20 cellular contexts compared by ENCODE assay signal in the genomic region with DNA sequence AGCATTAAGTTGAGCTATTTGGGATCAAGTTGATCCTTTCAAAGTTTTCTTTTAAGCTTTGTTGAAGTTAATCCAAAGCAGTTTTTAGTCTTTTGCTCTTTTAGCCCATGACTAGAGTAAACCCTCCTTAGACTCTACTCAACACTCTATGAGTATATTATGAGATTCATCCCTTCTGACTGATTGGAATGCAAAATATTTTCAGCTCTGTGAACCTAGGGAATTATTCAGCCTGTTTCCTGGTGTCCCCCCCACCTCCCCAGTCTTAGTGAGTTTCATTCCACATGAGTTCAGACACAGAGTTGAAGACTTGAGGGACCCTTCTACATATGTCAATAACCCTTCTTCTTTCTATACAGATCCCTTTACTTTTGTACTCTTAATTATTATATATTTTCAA.
DNase-seq lines count a peak whose midpoint lies in the region; TF ChIP-seq lines count a peak whose summit lies in the region.
"Had no signal": no experiment of that assay in that cellular context is flagged by ENCODE, and none has a peak within 500 bp of the region (broad histone marks: within the 10 kb centered on the region; RNA-seq: fewer than 3 reads in every experiment).

No MANE protein-coding gene starts in this region.

- TF ChIP-seq CTCF in choroid plexus epithelial cell (conservative IDR thresholded peaks at IDR 0.05; ENCODE audit: low read depth, low read length) = no peak
- no peak for TF ChIP-seq CTCF in spleen (IDR thresholded peaks at IDR 0.05 in 8 of 11, conservative IDR thresholded peaks at IDR 0.05 in 3 of 11)

- intact Hi-C loops in spleen (cut with DNase I; ENCODE audit: low total_unique reads) = no loop called here

- no peaks in the 10 kb centered on the region for H3K4me1 ChIP-seq in spleen
- H3K4me1 ChIP-seq: A549; BLaER1 treated with 17β-estradiol and CSF1 and Interleukin-3, amounts not matched to agents 10 nM and 100 nM had no signal

- H3K27ac ChIP-seq in spleen (no peak overlapping the region), caudate nucleus (ENCODE audit: low read depth, low read length) (no peak overlapping the region)
- H3K27ac ChIP-seq: A549; BLaER1 treated with 17β-estradiol and CSF1 and Interleukin-3, amounts not matched to agents 10 nM and 100 nM; PC-9 had no signal

- DNase-seq in EH (ENCODE audit: low read depth) = peak; percentile 70
- peak; percentile 13 for DNase-seq in HS-5 (ENCODE audit: low read depth)
- peak; percentile 9 for DNase-seq in choroid plexus epithelial cell (ENCODE audit: low read depth)
- no peak for DNase-seq in spleen
- no peak for DNase-seq in NCI-H524 treated with DMSO at 0.1 percent for 48 hours (lab: John Stamatoyannopoulos, UW)
- DNase-seq in caudate nucleus (lab: John Stamatoyannopoulos, UW) = no peak
- no peak for DNase-seq in G401 (ENCODE audit: low spot score)
- DNase-seq: CD4-positive, alpha-beta memory T cell; MM.1S; NCI-H1048; NCI-H1417 treated with DMSO at 0.1 percent for 48 hours; NCI-H187; NCI-H446 treated with DMSO at 0.1 percent for 48 hours; NCI-H748 treated with DMSO at 0.1 percent for 48 hours; PC-9; SIG-M5; T-cell had no signal

- H3K36me3 ChIP-seq in spleen = no peaks in the 10 kb centered on the region
- H3K36me3 ChIP-seq: BLaER1 treated with 17β-estradiol and CSF1 and Interleukin-3, amounts not matched to agents 10 nM and 100 nM had no signal

- in situ Hi-C loops in G401 (cut with HindIII; ENCODE audit: low sequenced_read_pairs) = no loop called here

- no peak for TF ChIP-seq POLR2A in spleen (IDR thresholded peaks at IDR 0.05)

- no peak overlapping the region for H3K4me3 ChIP-seq in choroid plexus epithelial cell (ENCODE audit: low read depth, low read length)
- H3K4me3 ChIP-seq in spleen = no peak overlapping the region
- H3K4me3 ChIP-seq: A549; BLaER1 treated with 17β-estradiol and CSF1 and Interleukin-3, amounts not matched to agents 10 nM and 100 nM; K562; PC-9 had no signal

- H3K27me3 ChIP-seq in spleen (replicated peaks in 1 of 7) = no peaks in the 10 kb centered on the region
- H3K27me3 ChIP-seq: BLaER1 treated with 17β-estradiol and CSF1 and Interleukin-3, amounts not matched to agents 10 nM and 100 nM had no signal

- H3K9me3 ChIP-seq in spleen = peaks cover 0 to 20% (median 9%) of the 10 kb centered on the region in 8 donors
- H3K9me3 ChIP-seq: A549 had no signal

Comparison
In these comparisons a context has a peak if more than half of its experiments do, and no peak if none do; other contexts are left out.
1. DNase-seq: peak in EH (single experiment), HS-5 (single experiment) and choroid plexus epithelial cell (single experiment); none in spleen (single experiment), NCI-H524 treated with DMSO at 0.1 percent for 48 hours (single experiment), caudate nucleus (0 of 61) and G401 (single experiment).